In the genomic region with DNA sequence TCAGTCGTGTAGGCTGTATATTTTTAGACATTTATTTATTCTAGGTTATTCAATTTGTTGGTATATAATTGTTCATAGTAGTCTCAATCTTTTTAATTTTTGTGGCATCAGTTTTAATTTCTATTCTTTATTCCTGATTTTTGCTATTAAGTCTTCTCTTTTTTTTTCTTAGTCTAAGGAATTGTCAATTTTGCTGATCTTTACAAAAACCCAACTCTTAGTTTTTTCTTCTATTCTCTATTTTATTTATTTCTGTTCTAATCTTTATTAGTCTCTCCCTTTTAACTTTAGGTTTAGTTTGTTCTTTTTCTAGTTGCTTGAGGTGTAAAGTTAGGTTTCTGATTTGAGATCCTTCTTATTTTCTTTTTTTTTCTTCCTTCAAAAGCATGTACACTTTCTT, we compare ENCODE assay signal across 23 cellular contexts.
"Had no signal": no experiment of that assay in that cellular context is flagged by ENCODE, and none has a peak within 500 bp of the region (broad histone marks: within the 10 kb centered on the region; RNA-seq: fewer than 3 reads in every experiment).

No MANE protein-coding gene starts in this region.

- H3K9me3 ChIP-seq: colonic mucosa, prostate gland, thoracic aorta, upper lobe of left lung had no signal

- DNase-seq: colonic mucosa; effector memory CD4-positive, alpha-beta T cell; foreskin melanocyte; hypothalamus; immature natural killer cell; mesendoderm; midbrain; naive thymus-derived CD4-positive, alpha-beta T cell; stimulated activated CD4-positive, alpha-beta T cell treated with anti-CD3 and anti-CD28 coated beads, Interleukin-15, amount 100 ng/mL, for 24 hours; stimulated activated CD4-positive, alpha-beta T cell treated with anti-CD3 and anti-CD28 coated beads, Interleukin-2, amount 100 ng/mL, for 48 hours; stimulated activated naive B cell treated with anti-CD40 and anti-IgM and Interleukin-4, amounts not matched to agents 10 μg/mL and 1 μg/mL and 100 μg/mL, for 72 hours; upper lobe of left lung had no signal

- ATAC-seq: left lobe of liver; naive thymus-derived CD4-positive, alpha-beta T cell; stimulated activated naive B cell treated with anti-CD40 and anti-IgM and Interleukin-4, amounts not matched to agents 10 μg/mL and 1 μg/mL and 100 μg/mL, for 72 hours had no signal

- H3K4me3 ChIP-seq: colonic mucosa, esophagus muscularis mucosa, neural progenitor cell, prostate gland, right atrium auricular region, skin epidermis, thoracic aorta, tibial nerve, upper lobe of left lung had no signal

- H3K4me1 ChIP-seq: colonic mucosa, neural progenitor cell, prostate gland, right atrium auricular region, tibial nerve, upper lobe of left lung had no signal

- H3K4me2 ChIP-seq: neural progenitor cell had no signal

- H3K36me3 ChIP-seq: colonic mucosa, esophagus muscularis mucosa, prostate gland, right atrium auricular region, thoracic aorta, upper lobe of left lung had no signal

- H2AFZ ChIP-seq: neural progenitor cell had no signal

- FAIRE-seq: endothelial cell of umbilical vein, keratinocyte, urothelium cell line had no signal

- H3K27me3 ChIP-seq: colonic mucosa, esophagus muscularis mucosa, neural progenitor cell, right atrium auricular region, tibial nerve, upper lobe of left lung had no signal

- H3K9ac ChIP-seq: neural progenitor cell had no signal

- H3K27ac ChIP-seq: colonic mucosa, esophagus muscularis mucosa, neural progenitor cell, prostate gland, right atrium auricular region, skin epidermis, thoracic aorta, tibial nerve, upper lobe of left lung had no signal
